1 cellular context compared by ENCODE assay signal in genomic region chr12:6216581-6216980, GRCh38.
TF ChIP-seq lines count a peak whose summit lies in the region.

No MANE protein-coding gene starts in this region.

TF ChIP-seq in WTC11, 78 proteins besides CTCF, POLR2A, EP300 and RAD21 (continued from another document):
- TF ChIP-seq ARID4B (CRISPR knock-in tag; IDR thresholded peaks at IDR 0.05; ENCODE audit: borderline replicate concordance) (no peak), ZNF232 (CRISPR knock-in tag; IDR thresholded peaks at IDR 0.05) (no peak)
